Comparison of ENCODE assay signal across 8 cellular contexts in the genomic region with DNA sequence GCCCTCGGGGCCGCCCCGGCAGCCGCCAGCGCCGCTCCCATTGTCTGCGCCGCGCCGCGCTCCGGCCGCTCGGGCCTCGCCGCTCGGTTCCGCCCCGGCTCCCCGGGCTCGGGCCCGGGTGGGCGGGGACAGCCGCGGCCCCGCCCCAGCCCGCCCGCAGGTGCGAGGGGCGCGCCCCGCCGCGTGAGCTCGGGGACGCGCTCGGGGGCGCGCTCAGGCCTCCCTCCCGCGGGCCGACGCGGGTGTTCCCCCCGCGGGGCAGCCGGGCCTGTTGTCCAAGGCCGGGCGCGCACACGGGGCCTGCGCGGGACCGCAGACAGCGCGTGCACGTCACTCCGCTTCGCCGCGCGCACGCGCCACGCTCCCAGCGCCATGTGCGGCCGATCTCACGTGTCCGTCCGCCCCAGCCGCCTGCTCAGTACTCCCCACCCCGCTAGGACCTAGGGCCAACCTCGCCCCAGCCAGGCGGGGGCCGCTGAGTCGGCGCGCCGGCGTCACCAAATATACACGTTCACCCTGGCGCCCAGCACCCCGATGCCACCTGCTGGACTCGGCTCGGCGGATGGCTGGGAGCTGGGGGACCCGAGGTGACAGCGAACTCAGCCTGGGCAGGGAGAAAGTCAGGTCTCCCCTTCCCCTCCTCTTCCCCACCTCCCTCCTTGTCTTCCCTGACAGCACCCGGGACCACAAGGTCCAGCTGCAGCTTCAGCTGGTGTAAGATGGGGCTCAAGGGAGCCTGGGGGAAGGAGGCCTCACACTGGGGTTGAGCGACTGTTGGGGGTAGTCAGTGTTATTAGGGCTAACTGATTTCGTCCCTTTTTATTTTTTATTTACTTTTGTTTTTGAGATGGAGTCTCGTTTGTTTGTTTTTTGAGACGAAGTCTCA. TPM values are rescaled to one million over a fixed set of nuclear protein-coding genes. Genes with fewer than 3 reads are reported as not detected.
A peak's percentile ranks its signal among the peaks of the same experiment; 100 is the strongest.
DNase-seq lines count a peak whose midpoint lies in the region; ATAC-seq and TF ChIP-seq lines count a peak whose summit lies in the region.

No MANE protein-coding gene starts in this region.

- H3K4me1 ChIP-seq in right lobe of liver, result peaks cover 0 to 15% (median 5%) of the 10 kb centered on the region in 4 donors

- H3K4me3 ChIP-seq in right lobe of liver, result peak overlapping the region; percentile 29 to 62 (median 41)

- intact Hi-C loops in activated CD4-positive, alpha-beta T cell treated with anti-CD3 and anti-CD28 coated beads, Interleukin-2, amount 10 ng/mL, durations not matched to agents 24 days and 14 days (cut with micrococcal nuclease), result loop anchor here (2.0 to 10.0 kb wide), 3 partner anchors 119 to 275 kb away; partner anchors contain the start of genes AK8, GTF3C5 and SPACA9
- intact Hi-C loops in right lobe of liver (cut with DNase I), result loop anchor here in 1 of 2 donors (5.0 kb wide), 1 partner anchor 107 kb away; no protein-coding TSS in a partner anchor

- no peaks in the 10 kb centered on the region for H3K9me3 ChIP-seq in right lobe of liver

- no peaks in the 10 kb centered on the region for H3K27me3 ChIP-seq in right lobe of liver

- peak overlapping the region; percentile 78 for H3K4me3 Mint-ChIP-seq in activated CD4-positive, alpha-beta T cell treated with anti-CD3 and anti-CD28 coated beads, Interleukin-2, amount 10 ng/mL, durations not matched to agents 24 days and 14 days

- no peaks in the 10 kb centered on the region for H3K9me3 Mint-ChIP-seq in activated CD4-positive, alpha-beta T cell treated with anti-CD3 and anti-CD28 coated beads, Interleukin-2, amount 10 ng/mL, durations not matched to agents 24 days and 14 days

- WGBS in right lobe of liver (ENCODE audit: insufficient coverage, low coverage, low lambda C conversion rate, missing lambda C conversion rate), result 17% methylated on average over 10 of the region's 95 CpGs

- ATAC-seq in HG03342 (IDR thresholded peaks at IDR 0.05; ENCODE audit: unreplicated experiment) (peak; percentile 56), right lobe of liver (peak; percentile 73 to 87 (median 82))

- DNase-seq in NCI-H510A treated with DMSO at 0.1 percent for 48 hours (lab: John Stamatoyannopoulos, UW) (peak; percentile 94), dermis blood vessel endothelial cell (peak; percentile 93), right lobe of liver (peak; percentile 88 to 92 (median 90))
- peak; percentile 94 for DNase-seq in activated CD4-positive, alpha-beta T cell treated with anti-CD3 and anti-CD28 coated beads, Interleukin-2, amount 10 ng/mL, durations not matched to agents 24 days and 14 days
- DNase-seq in stimulated activated CD4-positive, alpha-beta T cell treated with anti-CD3 and anti-CD28 coated beads, Interleukin-4, amount 100 ng/mL, for 4 hours, result peak; percentile 77 to 78

- no peaks in the 10 kb centered on the region for H3K27me3 Mint-ChIP-seq in activated CD4-positive, alpha-beta T cell treated with anti-CD3 and anti-CD28 coated beads, Interleukin-2, amount 10 ng/mL, durations not matched to agents 24 days and 14 days

- peaks cover 29% of the 10 kb centered on the region for H3K4me1 Mint-ChIP-seq in activated CD4-positive, alpha-beta T cell treated with anti-CD3 and anti-CD28 coated beads, Interleukin-2, amount 10 ng/mL, durations not matched to agents 24 days and 14 days

- H3K36me3 Mint-ChIP-seq in activated CD4-positive, alpha-beta T cell treated with anti-CD3 and anti-CD28 coated beads, Interleukin-2, amount 10 ng/mL, durations not matched to agents 24 days and 14 days (ENCODE audit: low read depth), result peaks cover 11% of the 10 kb centered on the region

- peak overlapping the region; percentile 80 for H3K27ac ChIP-seq in C4-2B
- H3K27ac ChIP-seq in right lobe of liver, result peak overlapping the region; percentile 55 to 61 (median 60)

- no peaks in the 10 kb centered on the region for H3K36me3 ChIP-seq in right lobe of liver

- TF ChIP-seq CTCF in C4-2B (conservative IDR thresholded peaks at IDR 0.05) (no peak), right lobe of liver (IDR thresholded peaks at IDR 0.05) (peak; percentile 15 to 24 (median 18))

- H3K27ac Mint-ChIP-seq in activated CD4-positive, alpha-beta T cell treated with anti-CD3 and anti-CD28 coated beads, Interleukin-2, amount 10 ng/mL, durations not matched to agents 24 days and 14 days, result peak overlapping the region; percentile 82

- peak; percentile 63 for TF ChIP-seq POLR2A in GM19099 (IDR thresholded peaks at IDR 0.05; ENCODE audit: extremely low read depth, insufficient read length, low read depth)
- TF ChIP-seq POLR2A in right lobe of liver (IDR thresholded peaks at IDR 0.05), result peak; percentile 31

RNA-seq across cellular contexts. Expression of gene GBGT1, which starts 14.3 kb away (rescaled TPM):
- total RNA-seq in activated CD4-positive, alpha-beta T cell treated with anti-CD3 and anti-CD28 coated beads, Interleukin-2, amount 10 ng/mL, durations not matched to agents 24 days and 14 days, result 6.8 and 8.2 TPM in 2 replicates
- total RNA-seq in dermis blood vessel endothelial cell (15.7 and 28.0 TPM in 2 replicates), right lobe of liver (1 to 10 TPM in 5 of 6 experiments, under 1 TPM in 1; 0.68 to 3.7 (median 1.9) TPM)

RNA-seq across cellular contexts. Expression of gene RALGDS, which starts 28.3 kb away (rescaled TPM):
- 93.0 and 96.7 TPM in 2 replicates for total RNA-seq in activated CD4-positive, alpha-beta T cell treated with anti-CD3 and anti-CD28 coated beads, Interleukin-2, amount 10 ng/mL, durations not matched to agents 24 days and 14 days
- total RNA-seq in dermis blood vessel endothelial cell (68.7 and 68.9 TPM in 2 replicates), right lobe of liver (10 to 100 TPM in 1 of 6 experiments, 1 to 10 TPM in 5; 4.3 to 19.8 (median 5.7) TPM)

RNA-seq across cellular contexts. Expression of gene OBP2B, which starts 59.7 kb away (rescaled TPM):
- total RNA-seq in activated CD4-positive, alpha-beta T cell treated with anti-CD3 and anti-CD28 coated beads, Interleukin-2, amount 10 ng/mL, durations not matched to agents 24 days and 14 days, result not detected in 2 replicates
- total RNA-seq in dermis blood vessel endothelial cell, result not detected in 2 replicates
- not detected for total RNA-seq in right lobe of liver

Comparison
In these comparisons a context has a peak if more than half of its experiments do, and no peak if none do; other contexts are left out.
1. Peak in every context shown above with its lines: DNase-seq, ATAC-seq, H3K4me3 ChIP-seq and H3K27ac ChIP-seq.